ENCODE assay signal across 11 cellular contexts in genomic region chr4:143357161-143357845, GRCh38. TPM values are rescaled to one million over a fixed set of nuclear protein-coding genes. Genes with fewer than 3 reads are reported as not detected.
DNase-seq lines count a peak whose midpoint lies in the region; ATAC-seq and TF ChIP-seq lines count a peak whose summit lies in the region.
"Had no signal": no experiment of that assay in that cellular context is flagged by ENCODE, and none has a peak within 500 bp of the region (broad histone marks: within the 10 kb centered on the region; RNA-seq: fewer than 3 reads in every experiment).

No MANE protein-coding gene starts in this region.

- TF ChIP-seq EP300 in esophagus muscularis mucosa (IDR thresholded peaks at IDR 0.05) = no peak

- H2AFZ ChIP-seq in OCI-LY7 (ENCODE audit: low read length) = no peak overlapping the region

- no peak for TF ChIP-seq POLR2A in esophagus muscularis mucosa (IDR thresholded peaks at IDR 0.05; ENCODE audit: low read depth)

- H3K27me3 ChIP-seq in esophagus muscularis mucosa = no peaks in the 10 kb centered on the region

- 82% methylated on average over 1 of the region's 1 CpG for WGBS in esophagus muscularis mucosa

- no peaks in the 10 kb centered on the region for H3K9me2 ChIP-seq in OCI-LY7 (ENCODE audit: insufficient read depth, low read length)

- H3K79me2 ChIP-seq in OCI-LY7 (ENCODE audit: insufficient read depth, low read depth, low read length) = peaks cover 99% of the 10 kb centered on the region

- POLR2A ChIA-PET in OCI-LY7 (lab: Charles Lee) = interaction anchor here (0.9 to 10.2 kb wide), 13 partner anchors 9 to 65 kb away, joined by 3 to 236 read pairs (median 12); partner anchors contain the start of gene GAB1

- CTCF ChIA-PET in OCI-LY7 (lab: Charles Lee; ENCODE audit: unreplicated experiment) = interaction anchor here (1.0 to 3.8 kb wide), 3 partner anchors 20 to 61 kb away, joined by 3 to 13 read pairs (median 6); partner anchors contain the start of gene GAB1

- peak overlapping the region; percentile 51 for H3K4me3 ChIP-seq in OCI-LY7 (ENCODE audit: low read depth, low read length, poor library complexity, severe bottlenecking)
- H3K4me3 ChIP-seq in esophagus muscularis mucosa = no peak overlapping the region
- H3K4me3 ChIP-seq: HAP-1, lung had no signal

- TSS peak; percentile 77 for BruUV-seq in OCI-LY7 (replicated peaks; lab: Mats Ljungman, UMichigan)

- H3K27ac ChIP-seq in OCI-LY7 (ENCODE audit: low read depth, low read length, poor library complexity, severe bottlenecking) (peak overlapping the region; percentile 98), esophagus muscularis mucosa (replicated peaks in 1 of 4) (peak overlapping the region; percentile 60 to 79 (median 72)), substantia nigra (ENCODE audit: low read depth, low read length, poor library complexity, severe bottlenecking) (no peak overlapping the region)

- no peaks in the 10 kb centered on the region for H3K9me3 Mint-ChIP-seq in stimulated activated naive B cell treated with anti-CD40 and anti-IgM and Interleukin-4, amounts not matched to agents 10 μg/mL and 1 μg/mL and 100 μg/mL, for 72 hours

- no peaks in the 10 kb centered on the region for H3K36me3 Mint-ChIP-seq in stimulated activated naive B cell treated with anti-CD40 and anti-IgM and Interleukin-4, amounts not matched to agents 10 μg/mL and 1 μg/mL and 100 μg/mL, for 72 hours

- no peaks in the 10 kb centered on the region; the same call in 1 of the 2 replicates for H3K36me3 ChIP-seq in OCI-LY7 (ENCODE audit: insufficient read depth, low read length)
- H3K36me3 ChIP-seq in esophagus muscularis mucosa = no peaks in the 10 kb centered on the region
- H3K36me3 ChIP-seq: HAP-1 had no signal

- intact Hi-C loops in OCI-LY7 (cut with micrococcal nuclease; ENCODE audit: unreplicated experiment) (loop anchor here (1.0 to 5.0 kb wide), 3 partner anchors 21 to 170 kb away; partner anchors contain the start of gene GAB1), esophagus muscularis mucosa (cut with DNase I) (no loop called here)

- ATAC-seq in GM19395 (IDR thresholded peaks at IDR 0.05; ENCODE audit: unreplicated experiment) (peak; percentile 25), HG03565 (IDR thresholded peaks at IDR 0.05; ENCODE audit: unreplicated experiment) (no peak)
- ATAC-seq in stimulated activated naive B cell treated with anti-CD40 and anti-IgM and Interleukin-4, amounts not matched to agents 10 μg/mL and 1 μg/mL and 100 μg/mL, for 72 hours (replicated peaks) = peak; percentile 39 to 56

- TF ChIP-seq CTCF in OCI-LY7 (conservative IDR thresholded peaks at IDR 0.05; ENCODE audit: low read length) = no peak
- no peak for TF ChIP-seq CTCF in esophagus muscularis mucosa (IDR thresholded peaks at IDR 0.05)

- H3K4me2 ChIP-seq in OCI-LY7 (ENCODE audit: low read length) = peak overlapping the region; percentile 88

- H3K27me3 Mint-ChIP-seq in stimulated activated naive B cell treated with anti-CD40 and anti-IgM and Interleukin-4, amounts not matched to agents 10 μg/mL and 1 μg/mL and 100 μg/mL, for 72 hours = no peaks in the 10 kb centered on the region

- peak overlapping the region; percentile 75 for H3K27ac Mint-ChIP-seq in stimulated activated naive B cell treated with anti-CD40 and anti-IgM and Interleukin-4, amounts not matched to agents 10 μg/mL and 1 μg/mL and 100 μg/mL, for 72 hours

- DNase-seq in OCI-LY7 (ENCODE audit: low spot score) (peak; percentile 77), esophagus muscularis mucosa (ENCODE audit: extremely low spot score) (no peak), substantia nigra (lab: John Stamatoyannopoulos, UW) (no peak)
- DNase-seq in stimulated activated naive B cell treated with anti-CD40 and anti-IgM and Interleukin-4, amounts not matched to agents 10 μg/mL and 1 μg/mL and 100 μg/mL, for 72 hours = no peak
- DNase-seq in stimulated activated naive CD4-positive, alpha-beta T cell (lab: John Stamatoyannopoulos, UW) = no peak
- no peak for DNase-seq in stimulated activated CD4-positive, alpha-beta T cell treated with anti-CD3 and anti-CD28 coated beads, Interleukin-12 subunit alpha, Interleukin-12 subunit beta, amount 100 ng/mL, for 4 hours
- DNase-seq: DMS79 had no signal

- H3K4me1 Mint-ChIP-seq in stimulated activated naive B cell treated with anti-CD40 and anti-IgM and Interleukin-4, amounts not matched to agents 10 μg/mL and 1 μg/mL and 100 μg/mL, for 72 hours = peaks cover 44 to 88% of the 10 kb centered on the region in 2 donors

- H3K9me3 ChIP-seq in OCI-LY7 (ENCODE audit: low read length) = no peaks in the 10 kb centered on the region
- H3K9me3 ChIP-seq in esophagus muscularis mucosa = no peaks in the 10 kb centered on the region
- H3K9me3 ChIP-seq: HAP-1 had no signal

- H4K20me1 ChIP-seq in OCI-LY7 (ENCODE audit: insufficient read depth, low read length) = no peaks in the 10 kb centered on the region

- H3K4me1 ChIP-seq in OCI-LY7 (ENCODE audit: insufficient read depth, low read length, poor library complexity, severe bottlenecking) (peaks cover 99% of the 10 kb centered on the region), esophagus muscularis mucosa (peaks cover 2 to 100% (median 91%) of the 10 kb centered on the region in 4 donors)

- H3K4me3 Mint-ChIP-seq in stimulated activated naive B cell treated with anti-CD40 and anti-IgM and Interleukin-4, amounts not matched to agents 10 μg/mL and 1 μg/mL and 100 μg/mL, for 72 hours = peak overlapping the region in 1 of 2 donors; percentile 39

RNA-seq across cellular contexts. Expression of gene GAB1, which starts 20.6 kb away (rescaled TPM):
- 42.6 and 43.5 TPM in 2 replicates for total RNA-seq in OCI-LY7 (2014; rRNA removed; shearing (Covaris generic))
- 99.3 and 106 TPM in 2 replicates for total RNA-seq in OCI-LY7 (2022)
- 100 to 1,000 TPM in 2 of 4 donors, 10 to 100 TPM in 2; 73.5 to 117 (median 98.8) TPM for total RNA-seq in esophagus muscularis mucosa
